In the genomic region with DNA sequence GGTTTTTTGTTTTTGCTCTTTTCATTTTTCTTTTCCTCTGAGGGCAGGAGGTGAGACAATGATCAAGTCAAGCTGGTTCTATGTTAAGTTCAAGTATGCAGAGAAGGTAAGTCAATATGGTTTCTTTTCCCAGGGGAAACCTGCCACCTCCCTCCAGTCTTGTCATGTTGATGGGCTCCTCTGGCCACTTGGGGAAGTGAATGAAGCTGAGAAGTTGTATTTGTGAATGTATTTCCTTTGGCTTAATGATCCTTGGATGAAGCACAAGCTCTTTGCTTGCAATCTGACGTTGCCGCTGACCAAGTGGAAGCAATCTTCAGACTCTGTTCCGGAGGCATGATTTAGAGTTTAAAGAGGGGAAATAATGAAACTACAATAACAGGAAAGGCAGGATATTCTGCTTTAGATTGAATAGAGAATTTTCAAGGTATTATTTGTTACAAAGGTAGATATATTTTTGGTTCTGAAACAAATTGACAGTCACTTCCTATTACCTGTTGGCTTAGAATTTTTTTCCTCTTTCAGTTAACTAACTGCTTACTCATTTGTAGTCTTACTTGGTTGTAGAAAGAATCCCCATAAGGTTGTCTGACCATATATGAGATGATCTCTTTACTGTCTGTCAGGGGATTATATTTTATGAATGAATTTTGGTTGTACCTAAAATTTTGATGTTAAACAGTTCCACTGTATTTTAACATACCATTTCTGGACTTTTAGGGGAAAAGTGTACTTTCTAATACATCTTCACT, we compare ENCODE assay signal across 15 cellular contexts.
A peak's percentile ranks its signal among the peaks of the same experiment; 100 is the strongest.
DNase-seq lines count a peak whose midpoint lies in the region; ATAC-seq and TF ChIP-seq lines count a peak whose summit lies in the region.
"Had no signal": no experiment of that assay in that cellular context is flagged by ENCODE, and none has a peak within 500 bp of the region (broad histone marks: within the 10 kb centered on the region; RNA-seq: fewer than 3 reads in every experiment).

No MANE protein-coding gene starts in this region.

- no peak for DNase-seq in heart right ventricle
- no peak for DNase-seq in osteocyte (ENCODE audit: extremely low spot score, unreplicated experiment)
- DNase-seq in T1000 (lab: John Stamatoyannopoulos, UW), result no peak
- DNase-seq in amygdala (lab: John Stamatoyannopoulos, UW), result no peak
- DNase-seq in KBM-7, result no peak
- no peak for DNase-seq in activated CD8-positive, alpha-beta T cell treated with anti-CD3 and anti-CD28 coated beads, Interleukin-2, amount 10 ng/mL, durations not matched to agents 7 days and 5 days
- DNase-seq: CD8-positive, alpha-beta T cell; foreskin keratinocyte; NCI-H1048 had no signal

- H3K27ac ChIP-seq in HUES64 (ENCODE audit: low read depth, low read length) (no peak overlapping the region), heart right ventricle (peak overlapping the region in 8 of 10 donors; percentile 5 to 51 (median 17))
- H3K27ac ChIP-seq: foreskin keratinocyte, HL-60 had no signal

- H3K4me3 ChIP-seq in HUES64 (ENCODE audit: low read length) (peak overlapping the region; percentile 9), heart right ventricle (peak overlapping the region in 9 of 10 donors; percentile 14 to 46 (median 39))

- H3K4me1 ChIP-seq in HUES64 (ENCODE audit: insufficient read depth, low read length), result peaks cover 33% of the 10 kb centered on the region
- peaks cover 0 to 38% (median 30%) of the 10 kb centered on the region in 9 donors for H3K4me1 ChIP-seq in heart right ventricle
- H3K4me1 ChIP-seq: foreskin keratinocyte had no signal

- no peak overlapping the region for H3K9ac ChIP-seq in HUES64 (ENCODE audit: low read depth, low read length)

- H3K9me3 ChIP-seq in HUES64 (ENCODE audit: insufficient read depth, low read depth, low read length) (no peaks in the 10 kb centered on the region), heart right ventricle (no peaks in the 10 kb centered on the region)

- CTCF ChIA-PET in activated CD8-positive, alpha-beta T cell treated with anti-CD3 and anti-CD28 coated beads, Interleukin-2, amount 10 ng/mL, durations not matched to agents 7 days and 5 days (lab: Charles Lee), result no interaction called here

- H3K27me3 Mint-ChIP-seq in osteocyte (ENCODE audit: unreplicated experiment), result no peaks in the 10 kb centered on the region
- peaks cover 17% of the 10 kb centered on the region for H3K27me3 Mint-ChIP-seq in activated CD8-positive, alpha-beta T cell treated with anti-CD3 and anti-CD28 coated beads, Interleukin-2, amount 10 ng/mL, durations not matched to agents 7 days and 5 days (ENCODE audit: low read depth)

- no peaks in the 10 kb centered on the region for H3K9me3 Mint-ChIP-seq in osteocyte (ENCODE audit: unreplicated experiment)
- no peaks in the 10 kb centered on the region for H3K9me3 Mint-ChIP-seq in activated CD8-positive, alpha-beta T cell treated with anti-CD3 and anti-CD28 coated beads, Interleukin-2, amount 10 ng/mL, durations not matched to agents 7 days and 5 days (ENCODE audit: insufficient read depth)
- H3K9me3 Mint-ChIP-seq: CD8-positive, alpha-beta T cell; central memory CD8-positive, alpha-beta T cell; stimulated activated effector memory CD8-positive, alpha-beta T cell treated with anti-CD3 and anti-CD28 coated beads, Interleukin-12 subunit alpha, Interleukin-12 subunit beta, amount 100 ng/mL, for 72 hours had no signal

- no peaks in the 10 kb centered on the region for H3K36me3 ChIP-seq in HUES64 (ENCODE audit: insufficient read depth, low read length)
- H3K36me3 ChIP-seq in heart right ventricle, result no peaks in the 10 kb centered on the region

- H3K4me1 Mint-ChIP-seq in osteocyte (ENCODE audit: unreplicated experiment), result peaks cover 68% of the 10 kb centered on the region
- no peaks in the 10 kb centered on the region for H3K4me1 Mint-ChIP-seq in activated CD8-positive, alpha-beta T cell treated with anti-CD3 and anti-CD28 coated beads, Interleukin-2, amount 10 ng/mL, durations not matched to agents 7 days and 5 days (ENCODE audit: low read depth)

- POLR2A ChIA-PET in activated CD8-positive, alpha-beta T cell treated with anti-CD3 and anti-CD28 coated beads, Interleukin-2, amount 10 ng/mL, durations not matched to agents 7 days and 5 days (lab: Charles Lee), result no interaction called here

- H3K27me3 ChIP-seq in HUES64 (ENCODE audit: insufficient read depth, low read length), result no peaks in the 10 kb centered on the region
- no peaks in the 10 kb centered on the region for H3K27me3 ChIP-seq in heart right ventricle

- in situ Hi-C loops in KBM-7 (cut with MboI; ENCODE audit: low pct_unique_long_range_greater_than_20kb, low sequenced_read_pairs), result no loop called here

- WGBS in HUES64, result 59% methylated on average over 3 of the region's 3 CpGs
- WGBS in heart right ventricle, 2 donors, result 4 to 5% methylated on average over 3 of the region's 3 CpGs

- H3K4me3 Mint-ChIP-seq in osteocyte (ENCODE audit: unreplicated experiment), result peak overlapping the region; percentile 81
- no peak overlapping the region for H3K4me3 Mint-ChIP-seq in activated CD8-positive, alpha-beta T cell treated with anti-CD3 and anti-CD28 coated beads, Interleukin-2, amount 10 ng/mL, durations not matched to agents 7 days and 5 days
- H3K4me3 Mint-ChIP-seq: CD8-positive, alpha-beta T cell; central memory CD8-positive, alpha-beta T cell; stimulated activated effector memory CD8-positive, alpha-beta T cell treated with anti-CD3 and anti-CD28 coated beads, Interleukin-12 subunit alpha, Interleukin-12 subunit beta, amount 100 ng/mL, for 72 hours had no signal

- intact Hi-C loops in heart right ventricle (cut with DNase I), result loop anchor here in 2 of 10 donors (5.0 to 10.0 kb wide), 2 partner anchors 57 to 59 kb away; no protein-coding TSS in a partner anchor

- peak; percentile 58 for ATAC-seq in GM21576 (IDR thresholded peaks at IDR 0.05; ENCODE audit: unreplicated experiment)
- ATAC-seq in heart right ventricle, result peak in 6 of 8 donors; percentile 22 to 66 (median 49)
- ATAC-seq in activated CD8-positive, alpha-beta T cell treated with anti-CD3 and anti-CD28 coated beads, Interleukin-2, amount 10 ng/mL, durations not matched to agents 7 days and 5 days, result no peak
- ATAC-seq: CD8-positive, alpha-beta T cell; foreskin keratinocyte; Panc1; stimulated activated effector memory CD8-positive, alpha-beta T cell treated with anti-CD3 and anti-CD28 coated beads, Interleukin-12 subunit alpha, Interleukin-12 subunit beta, amount 100 ng/mL, for 72 hours had no signal

- H3K36me3 Mint-ChIP-seq in osteocyte (ENCODE audit: unreplicated experiment), result peaks cover 2% of the 10 kb centered on the region
- no peaks in the 10 kb centered on the region for H3K36me3 Mint-ChIP-seq in activated CD8-positive, alpha-beta T cell treated with anti-CD3 and anti-CD28 coated beads, Interleukin-2, amount 10 ng/mL, durations not matched to agents 7 days and 5 days (ENCODE audit: low read depth)
- H3K36me3 Mint-ChIP-seq: CD8-positive, alpha-beta T cell; stimulated activated effector memory CD8-positive, alpha-beta T cell treated with anti-CD3 and anti-CD28 coated beads, Interleukin-12 subunit alpha, Interleukin-12 subunit beta, amount 100 ng/mL, for 72 hours had no signal

- no peak for TF ChIP-seq CTCF in heart right ventricle (IDR thresholded peaks at IDR 0.05)
- peak; percentile 15 for TF ChIP-seq CTCF in osteocyte (IDR thresholded peaks at IDR 0.05)

- peak overlapping the region; percentile 86 for H3K27ac Mint-ChIP-seq in osteocyte (ENCODE audit: unreplicated experiment)
- no peak overlapping the region for H3K27ac Mint-ChIP-seq in activated CD8-positive, alpha-beta T cell treated with anti-CD3 and anti-CD28 coated beads, Interleukin-2, amount 10 ng/mL, durations not matched to agents 7 days and 5 days
- H3K27ac Mint-ChIP-seq: CD8-positive, alpha-beta T cell; stimulated activated effector memory CD8-positive, alpha-beta T cell treated with anti-CD3 and anti-CD28 coated beads, Interleukin-12 subunit alpha, Interleukin-12 subunit beta, amount 100 ng/mL, for 72 hours had no signal
